10 cellular contexts compared by ENCODE assay signal in genomic region chr1:114154963-114155322, GRCh38. TPM values are rescaled to one million over a fixed set of nuclear protein-coding genes. Genes with fewer than 3 reads are reported as not detected.
DNase-seq lines count a peak whose midpoint lies in the region; ATAC-seq and TF ChIP-seq lines count a peak whose summit lies in the region.
"Had no signal": no experiment of that assay in that cellular context is flagged by ENCODE, and none has a peak within 500 bp of the region (broad histone marks: within the 10 kb centered on the region; RNA-seq: fewer than 3 reads in every experiment).

No MANE protein-coding gene starts in this region.

- peak overlapping the region in 1 of 5 experiments; percentile 83 for H3K27ac Mint-ChIP-seq in brain
- H3K27ac Mint-ChIP-seq: stimulated activated naive B cell treated with anti-CD40 and anti-IgM and Interleukin-4, amounts not matched to agents 10 μg/mL and 1 μg/mL and 100 μg/mL, for 72 hours had no signal

- H3K4me3 Mint-ChIP-seq in brain, result peak overlapping the region in 4 of 5 experiments; percentile 31 to 83 (median 72)
- H3K4me3 Mint-ChIP-seq: stimulated activated naive B cell treated with anti-CD40 and anti-IgM and Interleukin-4, amounts not matched to agents 10 μg/mL and 1 μg/mL and 100 μg/mL, for 72 hours had no signal

- DNase-seq in DMS 273 treated with DMSO at 0.1 percent for 48 hours (lab: John Stamatoyannopoulos, UW), result peak; percentile 31
- DNase-seq in HT1080 (ENCODE audit: low read depth), result peak; percentile 8
- peak; percentile 37 for DNase-seq in myocyte (ENCODE audit: low read depth)
- no peak for DNase-seq in NCI-H1092 (lab: John Stamatoyannopoulos, UW)
- DNase-seq: stimulated activated naive B cell treated with anti-CD40 and anti-IgM and Interleukin-4, amounts not matched to agents 10 μg/mL and 1 μg/mL and 100 μg/mL, for 72 hours had no signal

- no peak for TF ChIP-seq CTCF in brain (conservative IDR thresholded peaks at IDR 0.05)

- H3K36me3 Mint-ChIP-seq in brain, result no peaks in the 10 kb centered on the region
- H3K36me3 Mint-ChIP-seq: stimulated activated naive B cell treated with anti-CD40 and anti-IgM and Interleukin-4, amounts not matched to agents 10 μg/mL and 1 μg/mL and 100 μg/mL, for 72 hours had no signal

- peaks cover 0 to 2% (median 0%) of the 10 kb centered on the region in 5 experiments for H3K9me3 Mint-ChIP-seq in brain
- H3K9me3 Mint-ChIP-seq: stimulated activated naive B cell treated with anti-CD40 and anti-IgM and Interleukin-4, amounts not matched to agents 10 μg/mL and 1 μg/mL and 100 μg/mL, for 72 hours had no signal

- ATAC-seq in GM21526 (IDR thresholded peaks at IDR 0.05; ENCODE audit: low FRiP score, unreplicated experiment) (no peak), HG03045 (IDR thresholded peaks at IDR 0.05; ENCODE audit: unreplicated experiment) (no peak)
- ATAC-seq: gastroesophageal sphincter had no signal

- H3K4me1 Mint-ChIP-seq in brain, result peaks cover 51% of the 10 kb centered on the region

- H3K27me3 Mint-ChIP-seq in brain, result peaks cover 63% of the 10 kb centered on the region

RNA-seq across cellular contexts. Expression of gene SYT6, which starts 1.3 kb away (rescaled TPM):
- not detected in 2 replicates for total RNA-seq in HT1080 (2014; rRNA removed; shearing (Covaris generic))
- polyA plus RNA-seq in HT1080 (2015; cell fraction: cytosol; rRNA removed), result not detected in 2 replicates
- polyA plus RNA-seq in HT1080 (2015; cell fraction: nucleus; rRNA removed), result not detected in 2 replicates
- 0.75 TPM for polyA plus RNA-seq in brain (ENCODE audit: insufficient read depth, low read depth, low replicate concordance)
- total RNA-seq in myocyte, result 1.0 and 1.4 TPM in 2 replicates
- 0.55 TPM for polyA plus RNA-seq in myocyte (2012)
- total RNA-seq: SJSA1 had no signal
